ENCODE assay signal across 8 cellular contexts in the genomic region with DNA sequence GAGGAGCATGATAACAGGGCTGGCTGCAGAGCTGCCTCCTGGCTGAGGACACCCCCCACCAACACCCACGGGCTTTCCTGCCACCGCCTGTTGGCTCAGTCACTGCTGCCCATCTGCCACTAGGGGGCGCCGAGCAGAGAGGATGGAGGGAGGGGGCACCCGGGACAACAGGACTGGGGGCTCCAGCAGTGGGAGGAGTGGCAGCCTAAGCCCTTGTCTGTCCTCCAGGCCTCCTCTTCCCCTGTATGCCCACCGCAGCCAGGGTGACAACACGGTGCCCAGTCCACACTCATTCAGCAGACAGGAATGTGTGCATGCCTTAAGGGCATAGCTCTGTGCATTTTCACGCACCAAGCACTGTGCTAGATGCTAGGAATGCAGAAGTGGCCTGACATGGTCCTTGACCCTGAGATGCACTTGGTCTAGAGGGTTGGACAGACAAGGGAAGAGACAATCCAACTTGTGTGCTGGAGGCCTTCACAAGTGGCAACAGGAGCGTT.
DNase-seq lines count a peak whose midpoint lies in the region; ATAC-seq and TF ChIP-seq lines count a peak whose summit lies in the region.

No MANE protein-coding gene starts in this region.

- ATAC-seq in HCT116: peak; percentile 86
- no peak for ATAC-seq in HG02970 (IDR thresholded peaks at IDR 0.05; ENCODE audit: low FRiP score, unreplicated experiment)
- ATAC-seq in GM19452 (IDR thresholded peaks at IDR 0.05; ENCODE audit: unreplicated experiment): no peak

- H3K36me3 ChIP-seq in A673 (ENCODE audit: insufficient read depth, low read length, poor library complexity, severe bottlenecking): no peaks in the 10 kb centered on the region
- H3K36me3 ChIP-seq in HCT116 (ENCODE audit: control insufficient read depth in 1 of 2, insufficient read depth in 2 of 2, low read length in 2 of 2): no peaks in the 10 kb centered on the region
- H3K36me3 ChIP-seq in colonic mucosa: no peaks in the 10 kb centered on the region

- no peaks in the 10 kb centered on the region for H3K9me2 ChIP-seq in HCT116 (ENCODE audit: insufficient read depth)

- RAD21 ChIA-PET in HCT116 (lab: Charles Lee; ENCODE audit: low non-redundant PET in 1 of 2, low total read pairs in 2 of 2, uncharacterized antibody in 2 of 2, unreplicated experiment in 2 of 2): no interaction called here

- H3K27me3 Mint-ChIP-seq in nephron progenitor cell (ENCODE audit: low read depth, poor library complexity): no peaks in the 10 kb centered on the region

- H3K27me3 ChIP-seq in A673 (replicated peaks; ENCODE audit: insufficient read depth, low read depth, low read length, poor library complexity) (no peaks in the 10 kb centered on the region), HCT116 (ENCODE audit: insufficient read depth, low read length) (no peaks in the 10 kb centered on the region), colonic mucosa (no peaks in the 10 kb centered on the region)

- H3K27ac Mint-ChIP-seq in nephron progenitor cell: no peak overlapping the region

- H3K9me3 Mint-ChIP-seq in nephron progenitor cell: no peaks in the 10 kb centered on the region

- no peak overlapping the region for H3K4me3 Mint-ChIP-seq in nephron progenitor cell

- TF ChIP-seq RAD21 in HCT116 (IDR thresholded peaks at IDR 0.05; ENCODE audit: low read depth): peak; percentile 44

- BruUV-seq in A673 (replicated peaks; lab: Mats Ljungman, UMichigan) (no TSS peak), HCT116 (replicated peaks; lab: Mats Ljungman, UMichigan) (no TSS peak)

- TF ChIP-seq CTCF in A673 (conservative IDR thresholded peaks at IDR 0.05; ENCODE audit: low read depth, low read length) (peak; percentile 91), HCT116 (IDR thresholded peaks at IDR 0.05 in 2 of 3, conservative IDR thresholded peaks at IDR 0.05 in 1 of 3; ENCODE audit: borderline replicate concordance in 1 of 3, insufficient read depth in 1 of 3, low read depth in 2 of 3, low read length in 2 of 3) (peak; percentile 24 to 71 (median 68); a peak in 5 of 6 replicates), colonic mucosa (IDR thresholded peaks at IDR 0.05) (peak; percentile 52), nephron progenitor cell (IDR thresholded peaks at IDR 0.05) (peak; percentile 56)

- H3K4me1 ChIP-seq in A673 (ENCODE audit: insufficient read depth, low read length, poor library complexity, severe bottlenecking): no peaks in the 10 kb centered on the region
- peaks cover 0 to 9% of the 10 kb centered on the region in 2 experiments; a peak in 1 of 4 replicates for H3K4me1 ChIP-seq in HCT116 (ENCODE audit: control insufficient read depth in 1 of 2, insufficient read depth in 2 of 2, low read length in 2 of 2)
- no peaks in the 10 kb centered on the region for H3K4me1 ChIP-seq in colonic mucosa

- POLR2A ChIA-PET in A673 (lab: Charles Lee; ENCODE audit: low non-redundant PET): no interaction called here
- POLR2A ChIA-PET in HCT116 (lab: Charles Lee): no interaction called here

- no peak overlapping the region for H2AFZ ChIP-seq in HCT116 (ENCODE audit: low read depth, low read length, poor library complexity, severe bottlenecking)

- intact Hi-C loops in A673 (cut with micrococcal nuclease; ENCODE audit: unreplicated experiment): no loop called here
- intact Hi-C loops in HCT116 (cut with micrococcal nuclease): no loop called here
- intact Hi-C loops in colonic mucosa (cut with DNase I): loop anchor here (10.0 kb wide), 1 partner anchor 147 kb away; the partner anchor contains the start of gene AMMECR1

- no peak overlapping the region for H3K4me2 ChIP-seq in HCT116 (ENCODE audit: low read length)

- no peak overlapping the region for H3K4me3 ChIP-seq in A673 (ENCODE audit: low read depth, low read length, poor library complexity, severe bottlenecking)
- H3K4me3 ChIP-seq in HCT116 (replicated peaks in 1 of 2; ENCODE audit: low read depth in 1 of 2, low read length in 2 of 2): no peak overlapping the region
- no peak overlapping the region for H3K4me3 ChIP-seq in colonic mucosa

- H3K79me2 ChIP-seq in HCT116 (ENCODE audit: insufficient read depth, low read length): no peaks in the 10 kb centered on the region

- H3K27ac ChIP-seq in A673 (ENCODE audit: low read depth, low read length, poor library complexity, severe bottlenecking): no peak overlapping the region
- no peak overlapping the region for H3K27ac ChIP-seq in HCT116 (ENCODE audit: low read depth, low read length)
- no peak overlapping the region for H3K27ac ChIP-seq in colonic mucosa

- DNase-seq in A673 (ENCODE audit: low spot score): peak; percentile 61
- DNase-seq in HCT116 (ENCODE audit: low read depth, low spot score): no peak
- DNase-seq in activated CD4-positive, alpha-beta T cell treated with anti-CD3 and anti-CD28 coated beads for 1 hour: peak; percentile 17
- DNase-seq in colonic mucosa: no peak
- peak; percentile 57 for DNase-seq in nephron progenitor cell
- DNase-seq in NCI-H146 (lab: John Stamatoyannopoulos, UW): no peak

- H3K9me3 ChIP-seq in A673 (ENCODE audit: low read depth, low read length, poor library complexity, severe bottlenecking) (no peaks in the 10 kb centered on the region), HCT116 (ENCODE audit: control insufficient read depth in 1 of 2, insufficient read depth in 1 of 2, low read depth in 1 of 2, low read length in 2 of 2) (no peaks in the 10 kb centered on the region), colonic mucosa (no peaks in the 10 kb centered on the region)

- no peak overlapping the region for H3K9ac ChIP-seq in HCT116 (ENCODE audit: low read length)
- no peak overlapping the region for H3K9ac ChIP-seq in colonic mucosa (ENCODE audit: low read depth in 2 of 2, low read length in 2 of 2)

- no peak for TF ChIP-seq POLR2A in HCT116 (IDR thresholded peaks at IDR 0.05; ENCODE audit: borderline replicate concordance, extremely low read depth, insufficient read depth, insufficient read length)

- H3K4me1 Mint-ChIP-seq in nephron progenitor cell: peaks cover 13% of the 10 kb centered on the region

- CTCF ChIA-PET in A673 (lab: Charles Lee): interaction anchor here (1.0 to 1.5 kb wide), 3 partner anchors 240 to 679 kb away, joined by 3 to 6 read pairs (median 4); no protein-coding TSS in a partner anchor
- CTCF ChIA-PET in HCT116 (lab: Charles Lee): interaction anchor here (0.7 to 2.2 kb wide), 8 partner anchors 9 to 244 kb away, joined by 3 to 8 read pairs (median 4); no protein-coding TSS in a partner anchor

- no peaks in the 10 kb centered on the region for H4K20me1 ChIP-seq in HCT116 (ENCODE audit: insufficient read depth)

- H3K36me3 Mint-ChIP-seq in nephron progenitor cell (ENCODE audit: low read depth): peaks cover 23% of the 10 kb centered on the region

TF ChIP-seq in HCT116, 20 proteins besides CTCF, POLR2A, EP300 and RAD21 (continues in another document):
- TF ChIP-seq CBX3 (IDR thresholded peaks at IDR 0.05; ENCODE audit: low read depth) (no peak), SP1 (IDR thresholded peaks at IDR 0.05; ENCODE audit: low read depth) (no peak), POLR2AphosphoS5 (IDR thresholded peaks at IDR 0.05; ENCODE audit: low read depth, low read length) (no peak), EGR1 (IDR thresholded peaks at IDR 0.05; ENCODE audit: low read depth) (no peak), ELF1 (IDR thresholded peaks at IDR 0.05; ENCODE audit: borderline replicate concordance, low read depth) (no peak), ATF3 (IDR thresholded peaks at IDR 0.05) (no peak), FOSL1 (IDR thresholded peaks at IDR 0.05; ENCODE audit: low read depth) (no peak), CEBPB (IDR thresholded peaks at IDR 0.05; ENCODE audit: low read depth) (no peak), EZH2 (IDR thresholded peaks at IDR 0.05) (no peak), TCF7L2 (IDR thresholded peaks at IDR 0.05; ENCODE audit: borderline replicate concordance, extremely low read depth, insufficient read depth, insufficient read length) (no peak)
- TF ChIP-seq, protein P1, sequence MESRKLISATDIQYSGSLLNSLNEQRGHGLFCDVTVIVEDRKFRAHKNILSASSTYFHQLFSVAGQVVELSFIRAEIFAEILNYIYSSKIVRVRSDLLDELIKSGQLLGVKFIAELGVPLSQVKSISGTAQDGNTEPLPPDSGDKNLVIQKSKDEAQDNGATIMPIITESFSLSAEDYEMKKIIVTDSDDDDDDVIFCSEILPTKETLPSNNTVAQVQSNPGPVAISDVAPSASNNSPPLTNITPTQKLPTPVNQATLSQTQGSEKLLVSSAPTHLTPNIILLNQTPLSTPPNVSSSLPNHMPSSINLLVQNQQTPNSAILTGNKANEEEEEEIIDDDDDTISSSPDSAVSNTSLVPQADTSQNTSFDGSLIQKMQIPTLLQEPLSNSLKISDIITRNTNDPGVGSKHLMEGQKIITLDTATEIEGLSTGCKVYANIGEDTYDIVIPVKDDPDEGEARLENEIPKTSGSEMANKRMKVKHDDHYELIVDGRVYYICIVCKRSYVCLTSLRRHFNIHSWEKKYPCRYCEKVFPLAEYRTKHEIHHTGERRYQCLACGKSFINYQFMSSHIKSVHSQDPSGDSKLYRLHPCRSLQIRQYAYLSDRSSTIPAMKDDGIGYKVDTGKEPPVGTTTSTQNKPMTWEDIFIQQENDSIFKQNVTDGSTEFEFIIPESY (IDR thresholded peaks at IDR 0.05; ENCODE audit: extremely low read depth, insufficient replicate concordance, low read length): no peak
- TF ChIP-seq, protein P2, sequence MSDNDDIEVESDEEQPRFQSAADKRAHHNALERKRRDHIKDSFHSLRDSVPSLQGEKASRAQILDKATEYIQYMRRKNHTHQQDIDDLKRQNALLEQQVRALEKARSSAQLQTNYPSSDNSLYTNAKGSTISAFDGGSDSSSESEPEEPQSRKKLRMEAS (IDR thresholded peaks at IDR 0.05): no peak

Comparison
In these comparisons a context has a peak if more than half of its experiments do, and no peak if none do; other contexts are left out.
1. DNase-seq: peak in A673 (single experiment), activated CD4-positive, alpha-beta T cell treated with anti-CD3 and anti-CD28 coated beads for 1 hour (single experiment) and nephron progenitor cell (single experiment); none in HCT116 (single experiment), colonic mucosa (single experiment) and NCI-H146 (single experiment).
2. Peak in every context shown above with its lines, with median percentiles within 50 percentile points of each other: CTCF ChIP-seq.